ENCODE assay signal across 7 cellular contexts in the genomic region with DNA sequence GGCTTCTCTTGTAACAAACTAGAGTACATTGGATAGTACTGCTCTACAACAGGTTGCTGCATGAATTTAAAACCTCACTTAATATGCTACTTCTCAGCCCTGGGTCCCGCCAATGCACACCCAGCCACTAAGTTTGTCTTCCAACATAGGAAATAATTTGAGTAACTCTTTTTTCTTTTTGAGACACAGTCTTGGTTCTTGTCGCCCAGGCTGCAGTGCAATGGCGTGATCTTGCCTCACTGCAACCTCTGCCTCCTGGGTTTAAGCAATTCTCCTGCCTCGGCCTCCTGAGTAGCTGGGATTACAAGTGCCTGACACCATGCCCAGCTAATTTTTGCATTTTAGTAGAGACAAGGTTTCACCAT. TPM values are rescaled to one million over a fixed set of nuclear protein-coding genes. Genes with fewer than 3 reads are reported as not detected.
DNase-seq lines count a peak whose midpoint lies in the region; ATAC-seq, FAIRE-seq and TF ChIP-seq lines count a peak whose summit lies in the region.
"Not testable (repeated sequence)": the region's sequence is repeated elsewhere in the genome, so short reads cannot be mapped to it uniquely, and the experiment has no call there.

No MANE protein-coding gene starts in this region.

- CTCF ChIA-PET in CD8-positive, alpha-beta T cell (lab: Charles Lee), result interaction anchor here (1.0 kb wide), 1 partner anchor 16 kb away, joined by 3 read pairs; no protein-coding TSS in a partner anchor
- CTCF ChIA-PET in activated CD4-positive, alpha-beta memory T cell treated with anti-CD3 and anti-CD28 coated beads, Interleukin-2, amount 10 ng/mL, durations not matched to agents 7 days and 5 days (lab: Charles Lee); HepG2 (lab: Yijun Ruan, JAX; ENCODE audit: low intra/inter-chr PET ratio, low total read pairs): not testable (repeated sequence)

- not testable (repeated sequence) for TF ChIP-seq RAD21 in HepG2 (CRISPR knock-in tag; IDR thresholded peaks at IDR 0.05)

- peaks cover 55% of the 10 kb centered on the region for H3K4me1 Mint-ChIP-seq in CD8-positive, alpha-beta T cell (ENCODE audit: low read depth)
- H3K4me1 Mint-ChIP-seq in IgD-negative memory B cell, result peaks cover 8 to 10% (median 8%) of the 10 kb centered on the region in 3 donors
- H3K4me1 Mint-ChIP-seq in activated CD4-positive, alpha-beta memory T cell treated with anti-CD3 and anti-CD28 coated beads, Interleukin-2, amount 10 ng/mL, durations not matched to agents 7 days and 5 days, result peaks cover 47% of the 10 kb centered on the region
- peaks cover 45% of the 10 kb centered on the region for H3K4me1 Mint-ChIP-seq in activated naive CD8-positive, alpha-beta T cell (ENCODE audit: low read depth)
- H3K4me1 Mint-ChIP-seq in central memory CD8-positive, alpha-beta T cell, result peaks cover 48% of the 10 kb centered on the region

- H4K20me1 ChIP-seq in HepG2 (ENCODE audit: insufficient read depth, low read length), result peaks cover 97% of the 10 kb centered on the region

- WGBS in HepG2 (ENCODE audit: low lambda C conversion rate), result over 99% methylated on average over 4 of the region's 4 CpGs

- not testable (repeated sequence) for H3K4me2 ChIP-seq in HepG2 (ENCODE audit: low read depth, low read length)

- peaks cover 87% of the 10 kb centered on the region for H3K79me2 ChIP-seq in HepG2 (ENCODE audit: insufficient read depth, low read length)

- TF ChIP-seq CTCF in CD8-positive, alpha-beta T cell (IDR thresholded peaks at IDR 0.05); HepG2 (CRISPR knock-in tag; IDR thresholded peaks at IDR 0.05); gastrocnemius medialis (IDR thresholded peaks at IDR 0.05 in 4 of 5, conservative IDR thresholded peaks at IDR 0.05 in 1 of 5): not testable (repeated sequence)

- not testable (repeated sequence) for H3K9me3 ChIP-seq in CD8-positive, alpha-beta T cell (ENCODE audit: low read length); HepG2 (ENCODE audit: low read length); gastrocnemius medialis

- not testable (repeated sequence) for H3K9ac ChIP-seq in HepG2 (ENCODE audit: insufficient read depth, low read depth, low read length)

- H2AFZ ChIP-seq in HepG2 (ENCODE audit: low read length), result not testable (repeated sequence)

- H3K36me3 Mint-ChIP-seq in CD8-positive, alpha-beta T cell, result peaks cover 90% of the 10 kb centered on the region
- H3K36me3 Mint-ChIP-seq in IgD-negative memory B cell; activated naive CD8-positive, alpha-beta T cell: not testable (repeated sequence)
- H3K36me3 Mint-ChIP-seq in activated CD4-positive, alpha-beta memory T cell treated with anti-CD3 and anti-CD28 coated beads, Interleukin-2, amount 10 ng/mL, durations not matched to agents 7 days and 5 days (ENCODE audit: low read depth), result peaks cover 70% of the 10 kb centered on the region
- H3K36me3 Mint-ChIP-seq in central memory CD8-positive, alpha-beta T cell (ENCODE audit: insufficient read depth), result peaks cover 98% of the 10 kb centered on the region

- H3K27ac Mint-ChIP-seq in CD8-positive, alpha-beta T cell, result not testable (repeated sequence)
- H3K27ac Mint-ChIP-seq in IgD-negative memory B cell, result peak overlapping the region; percentile 67 to 80 (median 73)
- peak overlapping the region; percentile 49 for H3K27ac Mint-ChIP-seq in activated CD4-positive, alpha-beta memory T cell treated with anti-CD3 and anti-CD28 coated beads, Interleukin-2, amount 10 ng/mL, durations not matched to agents 7 days and 5 days
- peak overlapping the region; percentile 61 for H3K27ac Mint-ChIP-seq in activated naive CD8-positive, alpha-beta T cell
- peak overlapping the region; percentile 84 for H3K27ac Mint-ChIP-seq in central memory CD8-positive, alpha-beta T cell (ENCODE audit: low read depth)

- peak overlapping the region; percentile 22 for H3K4me3 Mint-ChIP-seq in CD8-positive, alpha-beta T cell
- not testable (repeated sequence) for H3K4me3 Mint-ChIP-seq in IgD-negative memory B cell; activated CD4-positive, alpha-beta memory T cell treated with anti-CD3 and anti-CD28 coated beads, Interleukin-2, amount 10 ng/mL, durations not matched to agents 7 days and 5 days; activated naive CD8-positive, alpha-beta T cell
- H3K4me3 Mint-ChIP-seq in central memory CD8-positive, alpha-beta T cell, result peak overlapping the region; percentile 34

- FAIRE-seq in HepG2 (lab: Jason Lieb, UNC), result not testable (repeated sequence)

- POLR2A ChIA-PET in CD8-positive, alpha-beta T cell (lab: Charles Lee), result interaction anchor here (0.6 to 1.0 kb wide), 2 partner anchors 14 to 21 kb away, joined by 3 read pairs; no protein-coding TSS in a partner anchor
- POLR2A ChIA-PET in activated CD4-positive, alpha-beta memory T cell treated with anti-CD3 and anti-CD28 coated beads, Interleukin-2, amount 10 ng/mL, durations not matched to agents 7 days and 5 days (lab: Charles Lee), result interaction anchor here (0.6 to 5.1 kb wide), 8 partner anchors 9 to 1106 kb away, joined by 3 to 31 read pairs (median 4); a partner anchor contains a TSS
- POLR2A ChIA-PET in HepG2 (lab: Yijun Ruan, JAX), result interaction anchor here (0.9 to 16.7 kb wide), 4 partner anchors 10 to 15 kb away, joined by 3 to 319 read pairs (median 5); a partner anchor contains a TSS

- in situ Hi-C loops in HepG2 (cut with HindIII; ENCODE audit: extremely low pct_ligation_motif_present, low pct_unique_long_range_greater_than_20kb), result not testable (repeated sequence)
- in situ Hi-C loops in gastrocnemius medialis (cut with MboI; ENCODE audit: low sequenced_read_pairs in 4 of 4), result loop anchor here in 1 of 4 donors (25.0 kb wide), 1 partner anchor 164 kb away; no protein-coding TSS in a partner anchor

- TF ChIP-seq EP300 in HepG2 (IDR thresholded peaks at IDR 0.05; ENCODE audit: low read depth in 2 of 2, low read length in 2 of 2); HepG2 (CRISPR knock-in tag; IDR thresholded peaks at IDR 0.05; ENCODE audit: borderline replicate concordance): not testable (repeated sequence)

- H3K27ac ChIP-seq in CD8-positive, alpha-beta T cell (ENCODE audit: low read depth, low read length); HepG2 (ENCODE audit: extremely low read length, insufficient read depth, low read length): not testable (repeated sequence)
- H3K27ac ChIP-seq in gastrocnemius medialis, result peak overlapping the region; percentile 57 to 80 (median 68)

- H3K27me3 ChIP-seq in CD8-positive, alpha-beta T cell (ENCODE audit: insufficient read depth, low read length); HepG2 (ENCODE audit: control insufficient read depth in 1 of 2, insufficient read depth in 2 of 2, low read length in 2 of 2); gastrocnemius medialis: not testable (repeated sequence)

- not testable (repeated sequence) for H3K4me3 ChIP-seq in CD8-positive, alpha-beta T cell (ENCODE audit: low read depth, low read length); HepG2 (replicated peaks in 1 of 3; ENCODE audit: insufficient read depth in 1 of 3, low read depth in 2 of 3, low read length in 3 of 3); gastrocnemius medialis

- intact Hi-C loops in CD8-positive, alpha-beta T cell (cut with DNase I, micrococcal nuclease), result loop anchor here (10.0 kb wide), 1 partner anchor 52 kb away; a partner anchor contains a TSS
- intact Hi-C loops in HepG2 (cut with micrococcal nuclease; ENCODE audit: unreplicated experiment); gastrocnemius medialis (cut with DNase I; ENCODE audit: low total_unique reads): not testable (repeated sequence)

- H3K4me1 ChIP-seq in CD8-positive, alpha-beta T cell (ENCODE audit: insufficient read depth, low read length), result peaks cover 28% of the 10 kb centered on the region
- H3K4me1 ChIP-seq in HepG2 (ENCODE audit: insufficient read depth, low read length), result not testable (repeated sequence)
- H3K4me1 ChIP-seq in gastrocnemius medialis, result peaks cover 25 to 37% of the 10 kb centered on the region in 2 donors

- not testable (repeated sequence) for DNase-seq in CD8-positive, alpha-beta T cell; activated CD4-positive, alpha-beta memory T cell treated with anti-CD3 and anti-CD28 coated beads, Interleukin-2, amount 10 ng/mL, durations not matched to agents 7 days and 5 days; central memory CD8-positive, alpha-beta T cell (ENCODE audit: low spot score in 2 of 2); HepG2 (ENCODE audit: low spot score); gastrocnemius medialis

- H3K27me3 Mint-ChIP-seq in CD8-positive, alpha-beta T cell (ENCODE audit: low read depth); IgD-negative memory B cell; activated CD4-positive, alpha-beta memory T cell treated with anti-CD3 and anti-CD28 coated beads, Interleukin-2, amount 10 ng/mL, durations not matched to agents 7 days and 5 days; activated naive CD8-positive, alpha-beta T cell; central memory CD8-positive, alpha-beta T cell: not testable (repeated sequence)

- not testable (repeated sequence) for ATAC-seq in CD8-positive, alpha-beta T cell; central memory CD8-positive, alpha-beta T cell (replicated peaks; ENCODE audit: extremely low read depth, poor library complexity, severe bottlenecking); gastrocnemius medialis
- ATAC-seq in HepG2, result peak; percentile 7

- not testable (repeated sequence) for H3K9me3 Mint-ChIP-seq in CD8-positive, alpha-beta T cell; IgD-negative memory B cell; activated CD4-positive, alpha-beta memory T cell treated with anti-CD3 and anti-CD28 coated beads, Interleukin-2, amount 10 ng/mL, durations not matched to agents 7 days and 5 days; activated naive CD8-positive, alpha-beta T cell (ENCODE audit: low read depth); central memory CD8-positive, alpha-beta T cell

- TF ChIP-seq POLR2A in HepG2 (IDR thresholded peaks at IDR 0.05; ENCODE audit: insufficient read depth in 1 of 2, low read depth in 2 of 2, low read length in 2 of 2); gastrocnemius medialis (IDR thresholded peaks at IDR 0.05): not testable (repeated sequence)

- not testable (repeated sequence) for BruUV-seq in HepG2 (replicated peaks; lab: Mats Ljungman, UMichigan)

- peaks cover 81% of the 10 kb centered on the region for H3K36me3 ChIP-seq in CD8-positive, alpha-beta T cell (ENCODE audit: insufficient read depth, low read length)
- peaks cover 71 to 95% of the 10 kb centered on the region in 2 experiments for H3K36me3 ChIP-seq in HepG2 (replicated peaks in 1 of 2; ENCODE audit: control insufficient read depth in 1 of 2, insufficient read depth in 2 of 2, low read length in 2 of 2)
- peaks cover 7 to 97% of the 10 kb centered on the region in 2 donors for H3K36me3 ChIP-seq in gastrocnemius medialis

RNA-seq across cellular contexts. Expression of a gene that starts 18.8 kb away (rescaled TPM):
- total RNA-seq in CD8-positive, alpha-beta T cell, result 1,000 to 10,000 TPM; 1,168 to 1,202 TPM
- 191 TPM for polyA plus RNA-seq in IgD-negative memory B cell
- total RNA-seq in activated CD4-positive, alpha-beta memory T cell treated with anti-CD3 and anti-CD28 coated beads, Interleukin-2, amount 10 ng/mL, durations not matched to agents 7 days and 5 days, result 100 to 1,000 TPM; 318 to 331 TPM
- total RNA-seq in HepG2 (2016; rRNA removed; fragmentation: Illumina TruSeq; extraction: Trizol), result 431 and 788 TPM in 2 replicates
- 862 and 1,011 TPM in 2 replicates for total RNA-seq in HepG2 (2016; cell fraction: cytosol; rRNA removed; fragmentation: Illumina TruSeq; extraction: Trizol; ENCODE audit: low read depth)
- 445 and 791 TPM in 2 replicates for total RNA-seq in HepG2 (2016; cell fraction: insoluble cytoplasmic fraction; rRNA removed; fragmentation: Illumina TruSeq; extraction: Trizol)
- 352 and 417 TPM in 2 replicates for total RNA-seq in HepG2 (2016; cell fraction: membrane; rRNA removed; fragmentation: Illumina TruSeq; extraction: Trizol)
- total RNA-seq in HepG2 (2016; cell fraction: nucleus; rRNA removed; fragmentation: Illumina TruSeq; extraction: Trizol), result 1,469 and 1,561 TPM in 2 replicates
- 859 and 920 TPM in 2 replicates for polyA plus RNA-seq in HepG2 (2011; rRNA removed)
- 89.0 and 133 TPM in 2 replicates for polyA plus RNA-seq in HepG2 (2011; cell fraction: cytosol; rRNA removed)
- polyA plus RNA-seq in HepG2 (2011; cell fraction: nucleus; rRNA removed), result 3,125 and 3,321 TPM in 2 replicates
- 867 and 961 TPM in 2 replicates for polyA plus RNA-seq in HepG2 (2012)
- polyA plus RNA-seq in HepG2 (2016; cell fraction: cytosol; fragmentation: Illumina TruSeq; extraction: Trizol; ENCODE audit: low read depth), result 47.3 and 51.7 TPM in 2 replicates
- 339 and 360 TPM in 2 replicates for polyA plus RNA-seq in HepG2 (2016; cell fraction: insoluble cytoplasmic fraction; fragmentation: Illumina TruSeq; extraction: Trizol; ENCODE audit: low read depth)
- 79.3 and 86.7 TPM in 2 replicates for polyA plus RNA-seq in HepG2 (2016; cell fraction: membrane; fragmentation: Illumina TruSeq; extraction: Trizol; ENCODE audit: low read depth)
- polyA plus RNA-seq in HepG2 (2016; cell fraction: nucleus; fragmentation: Illumina TruSeq; extraction: Trizol; ENCODE audit: insufficient read depth, low read depth), result 2,644 and 2,668 TPM in 2 replicates
- polyA minus RNA-seq in HepG2 (2011; rRNA and poly(A)+ RNA removed; ENCODE audit: low replicate concordance), result 166 and 263 TPM in 2 replicates
- polyA minus RNA-seq in HepG2 (2011; cell fraction: cytosol; rRNA and poly(A)+ RNA removed), result 91.3 and 98.3 TPM in 2 replicates
- polyA minus RNA-seq in HepG2 (2011; cell fraction: nucleus; rRNA and poly(A)+ RNA removed), result 2,261 and 2,868 TPM in 2 replicates
- 100 to 1,000 TPM in 3 of 4 donors, 10 to 100 TPM in 1; 98.5 to 165 (median 130) TPM for total RNA-seq in gastrocnemius medialis

RNA-seq across cellular contexts. Expression of a gene that starts 24.1 kb away (rescaled TPM):
- total RNA-seq in CD8-positive, alpha-beta T cell, result 10 to 100 TPM; 39.2 to 43.8 TPM
- polyA plus RNA-seq in IgD-negative memory B cell (323 TPM), HepG2 (2011; rRNA removed) (688 and 755 TPM in 2 replicates)
- total RNA-seq in activated CD4-positive, alpha-beta memory T cell treated with anti-CD3 and anti-CD28 coated beads, Interleukin-2, amount 10 ng/mL, durations not matched to agents 7 days and 5 days, result 100 to 1,000 TPM in 1 of 2 experiments, 10 to 100 TPM in 1; 98.4 to 114 TPM
- total RNA-seq in HepG2 (2016; rRNA removed; fragmentation: Illumina TruSeq; extraction: Trizol) (636 and 726 TPM in 2 replicates), gastrocnemius medialis (100 to 1,000 TPM; 213 to 491 (median 309) TPM)
- total RNA-seq in HepG2 (2016; cell fraction: cytosol; rRNA removed; fragmentation: Illumina TruSeq; extraction: Trizol; ENCODE audit: low read depth), result 328 and 530 TPM in 2 replicates
- 687 and 846 TPM in 2 replicates for total RNA-seq in HepG2 (2016; cell fraction: insoluble cytoplasmic fraction; rRNA removed; fragmentation: Illumina TruSeq; extraction: Trizol)
- 460 and 632 TPM in 2 replicates for total RNA-seq in HepG2 (2016; cell fraction: membrane; rRNA removed; fragmentation: Illumina TruSeq; extraction: Trizol)
- 223 and 226 TPM in 2 replicates for total RNA-seq in HepG2 (2016; cell fraction: nucleus; rRNA removed; fragmentation: Illumina TruSeq; extraction: Trizol)
- polyA plus RNA-seq in HepG2 (2011; cell fraction: cytosol; rRNA removed), result 1,254 and 1,646 TPM in 2 replicates
- polyA plus RNA-seq in HepG2 (2011; cell fraction: nucleus; rRNA removed), result 503 and 546 TPM in 2 replicates
- polyA plus RNA-seq in HepG2 (2012), result 282 and 451 TPM in 2 replicates
- 292 and 453 TPM in 2 replicates for polyA plus RNA-seq in HepG2 (2016; cell fraction: cytosol; fragmentation: Illumina TruSeq; extraction: Trizol; ENCODE audit: low read depth)
- polyA plus RNA-seq in HepG2 (2016; cell fraction: insoluble cytoplasmic fraction; fragmentation: Illumina TruSeq; extraction: Trizol; ENCODE audit: low read depth), result 479 and 541 TPM in 2 replicates
- polyA plus RNA-seq in HepG2 (2016; cell fraction: membrane; fragmentation: Illumina TruSeq; extraction: Trizol; ENCODE audit: low read depth), result 317 and 387 TPM in 2 replicates
- 282 and 344 TPM in 2 replicates for polyA plus RNA-seq in HepG2 (2016; cell fraction: nucleus; fragmentation: Illumina TruSeq; extraction: Trizol; ENCODE audit: insufficient read depth, low read depth)
- 60.0 and 169 TPM in 2 replicates for polyA minus RNA-seq in HepG2 (2011; rRNA and poly(A)+ RNA removed; ENCODE audit: low replicate concordance)
- polyA minus RNA-seq in HepG2 (2011; cell fraction: cytosol; rRNA and poly(A)+ RNA removed), result 79.8 and 108 TPM in 2 replicates
- 30.8 and 37.7 TPM in 2 replicates for polyA minus RNA-seq in HepG2 (2011; cell fraction: nucleus; rRNA and poly(A)+ RNA removed)

RNA-seq across cellular contexts. Expression of a gene that starts 24.1 kb away (rescaled TPM):
- total RNA-seq in CD8-positive, alpha-beta T cell, result 10 to 100 TPM; 10.7 to 13.1 TPM
- polyA plus RNA-seq in IgD-negative memory B cell, result 18.1 TPM
- 10 to 100 TPM; 28.3 to 30.8 TPM for total RNA-seq in activated CD4-positive, alpha-beta memory T cell treated with anti-CD3 and anti-CD28 coated beads, Interleukin-2, amount 10 ng/mL, durations not matched to agents 7 days and 5 days
- total RNA-seq in HepG2 (2016; rRNA removed; fragmentation: Illumina TruSeq; extraction: Trizol), result 88.1 and 94.4 TPM in 2 replicates
- total RNA-seq in HepG2 (2016; cell fraction: cytosol; rRNA removed; fragmentation: Illumina TruSeq; extraction: Trizol; ENCODE audit: low read depth), result 7.6 and 8.7 TPM in 2 replicates
- total RNA-seq in HepG2 (2016; cell fraction: insoluble cytoplasmic fraction; rRNA removed; fragmentation: Illumina TruSeq; extraction: Trizol), result 82.1 and 92.4 TPM in 2 replicates
- 25.4 and 28.4 TPM in 2 replicates for total RNA-seq in HepG2 (2016; cell fraction: membrane; rRNA removed; fragmentation: Illumina TruSeq; extraction: Trizol)
- 45.9 and 47.9 TPM in 2 replicates for total RNA-seq in HepG2 (2016; cell fraction: nucleus; rRNA removed; fragmentation: Illumina TruSeq; extraction: Trizol)
- 61.8 and 65.9 TPM in 2 replicates for polyA plus RNA-seq in HepG2 (2011; rRNA removed)
- 56.2 and 69.5 TPM in 2 replicates for polyA plus RNA-seq in HepG2 (2011; cell fraction: cytosol; rRNA removed)
- polyA plus RNA-seq in HepG2 (2011; cell fraction: nucleus; rRNA removed), result 70.7 and 72.8 TPM in 2 replicates
- 36.7 and 39.1 TPM in 2 replicates for polyA plus RNA-seq in HepG2 (2012)
- polyA plus RNA-seq in HepG2 (2016; cell fraction: cytosol; fragmentation: Illumina TruSeq; extraction: Trizol; ENCODE audit: low read depth), result 6.5 and 6.6 TPM in 2 replicates
- polyA plus RNA-seq in HepG2 (2016; cell fraction: insoluble cytoplasmic fraction; fragmentation: Illumina TruSeq; extraction: Trizol; ENCODE audit: low read depth), result 86.7 and 90.3 TPM in 2 replicates
- 16.6 and 16.9 TPM in 2 replicates for polyA plus RNA-seq in HepG2 (2016; cell fraction: membrane; fragmentation: Illumina TruSeq; extraction: Trizol; ENCODE audit: low read depth)
- polyA plus RNA-seq in HepG2 (2016; cell fraction: nucleus; fragmentation: Illumina TruSeq; extraction: Trizol; ENCODE audit: insufficient read depth, low read depth), result 69.1 and 70.6 TPM in 2 replicates
- polyA minus RNA-seq in HepG2 (2011; rRNA and poly(A)+ RNA removed; ENCODE audit: low replicate concordance), result 67.9 and 114 TPM in 2 replicates
- 23.0 and 27.1 TPM in 2 replicates for polyA minus RNA-seq in HepG2 (2011; cell fraction: cytosol; rRNA and poly(A)+ RNA removed)
- 20.9 and 23.7 TPM in 2 replicates for polyA minus RNA-seq in HepG2 (2011; cell fraction: nucleus; rRNA and poly(A)+ RNA removed)
- 10 to 100 TPM; 31.5 to 85.8 (median 37.2) TPM for total RNA-seq in gastrocnemius medialis

RNA-seq across cellular contexts. Expression of a gene that starts 48.6 kb away (rescaled TPM):
- total RNA-seq in CD8-positive, alpha-beta T cell, result 100 to 1,000 TPM; 101 to 107 TPM
- 107 TPM for polyA plus RNA-seq in IgD-negative memory B cell
- total RNA-seq in activated CD4-positive, alpha-beta memory T cell treated with anti-CD3 and anti-CD28 coated beads, Interleukin-2, amount 10 ng/mL, durations not matched to agents 7 days and 5 days, result 10 to 100 TPM; 42.7 to 48.3 TPM
- total RNA-seq in HepG2 (2016; rRNA removed; fragmentation: Illumina TruSeq; extraction: Trizol), result 34.1 and 43.3 TPM in 2 replicates
- 56.7 and 61.5 TPM in 2 replicates for total RNA-seq in HepG2 (2016; cell fraction: cytosol; rRNA removed; fragmentation: Illumina TruSeq; extraction: Trizol; ENCODE audit: low read depth)
- total RNA-seq in HepG2 (2016; cell fraction: insoluble cytoplasmic fraction; rRNA removed; fragmentation: Illumina TruSeq; extraction: Trizol), result 35.4 and 40.8 TPM in 2 replicates
- 47.8 and 49.1 TPM in 2 replicates for total RNA-seq in HepG2 (2016; cell fraction: membrane; rRNA removed; fragmentation: Illumina TruSeq; extraction: Trizol)
- 37.0 and 43.8 TPM in 2 replicates for total RNA-seq in HepG2 (2016; cell fraction: nucleus; rRNA removed; fragmentation: Illumina TruSeq; extraction: Trizol)
- 18.5 and 22.8 TPM in 2 replicates for polyA plus RNA-seq in HepG2 (2011; rRNA removed)
- 21.6 and 23.5 TPM in 2 replicates for polyA plus RNA-seq in HepG2 (2011; cell fraction: cytosol; rRNA removed)
- 14.7 and 18.5 TPM in 2 replicates for polyA plus RNA-seq in HepG2 (2011; cell fraction: nucleus; rRNA removed)
- polyA plus RNA-seq in HepG2 (2012), result 36.8 and 41.9 TPM in 2 replicates
- 22.9 and 31.3 TPM in 2 replicates for polyA plus RNA-seq in HepG2 (2016; cell fraction: cytosol; fragmentation: Illumina TruSeq; extraction: Trizol; ENCODE audit: low read depth)
- 32.6 and 36.2 TPM in 2 replicates for polyA plus RNA-seq in HepG2 (2016; cell fraction: insoluble cytoplasmic fraction; fragmentation: Illumina TruSeq; extraction: Trizol; ENCODE audit: low read depth)
- 22.4 and 30.8 TPM in 2 replicates for polyA plus RNA-seq in HepG2 (2016; cell fraction: membrane; fragmentation: Illumina TruSeq; extraction: Trizol; ENCODE audit: low read depth)
- 23.9 and 28.8 TPM in 2 replicates for polyA plus RNA-seq in HepG2 (2016; cell fraction: nucleus; fragmentation: Illumina TruSeq; extraction: Trizol; ENCODE audit: insufficient read depth, low read depth)
- 44.9 and 77.1 TPM in 2 replicates for polyA minus RNA-seq in HepG2 (2011; rRNA and poly(A)+ RNA removed; ENCODE audit: low replicate concordance)
- 19.8 and 22.3 TPM in 2 replicates for polyA minus RNA-seq in HepG2 (2011; cell fraction: cytosol; rRNA and poly(A)+ RNA removed)
- 53.6 and 69.2 TPM in 2 replicates for polyA minus RNA-seq in HepG2 (2011; cell fraction: nucleus; rRNA and poly(A)+ RNA removed)
- total RNA-seq in gastrocnemius medialis, result 10 to 100 TPM; 72.6 to 91.9 (median 82.2) TPM

RNA-seq across cellular contexts. Expression of a gene that starts 58.6 kb away (rescaled TPM):
- total RNA-seq in CD8-positive, alpha-beta T cell, result 100 to 1,000 TPM; 124 to 129 TPM
- 306 TPM for polyA plus RNA-seq in IgD-negative memory B cell
- total RNA-seq in activated CD4-positive, alpha-beta memory T cell treated with anti-CD3 and anti-CD28 coated beads, Interleukin-2, amount 10 ng/mL, durations not matched to agents 7 days and 5 days, result 100 to 1,000 TPM; 239 to 243 TPM
- total RNA-seq in HepG2 (2016; rRNA removed; fragmentation: Illumina TruSeq; extraction: Trizol), result 431 and 439 TPM in 2 replicates
- total RNA-seq in HepG2 (2016; cell fraction: cytosol; rRNA removed; fragmentation: Illumina TruSeq; extraction: Trizol; ENCODE audit: low read depth), result 101 and 106 TPM in 2 replicates
- total RNA-seq in HepG2 (2016; cell fraction: insoluble cytoplasmic fraction; rRNA removed; fragmentation: Illumina TruSeq; extraction: Trizol), result 375 and 428 TPM in 2 replicates
- 226 and 229 TPM in 2 replicates for total RNA-seq in HepG2 (2016; cell fraction: membrane; rRNA removed; fragmentation: Illumina TruSeq; extraction: Trizol)
- 227 and 285 TPM in 2 replicates for total RNA-seq in HepG2 (2016; cell fraction: nucleus; rRNA removed; fragmentation: Illumina TruSeq; extraction: Trizol)
- polyA plus RNA-seq in HepG2 (2011; rRNA removed), result 369 and 408 TPM in 2 replicates
- polyA plus RNA-seq in HepG2 (2011; cell fraction: cytosol; rRNA removed), result 458 and 619 TPM in 2 replicates
- polyA plus RNA-seq in HepG2 (2011; cell fraction: nucleus; rRNA removed), result 810 and 933 TPM in 2 replicates
- polyA plus RNA-seq in HepG2 (2012), result 457 and 478 TPM in 2 replicates
- polyA plus RNA-seq in HepG2 (2016; cell fraction: cytosol; fragmentation: Illumina TruSeq; extraction: Trizol; ENCODE audit: low read depth), result 121 and 137 TPM in 2 replicates
- 374 and 508 TPM in 2 replicates for polyA plus RNA-seq in HepG2 (2016; cell fraction: insoluble cytoplasmic fraction; fragmentation: Illumina TruSeq; extraction: Trizol; ENCODE audit: low read depth)
- polyA plus RNA-seq in HepG2 (2016; cell fraction: membrane; fragmentation: Illumina TruSeq; extraction: Trizol; ENCODE audit: low read depth), result 213 and 247 TPM in 2 replicates
- 541 and 549 TPM in 2 replicates for polyA plus RNA-seq in HepG2 (2016; cell fraction: nucleus; fragmentation: Illumina TruSeq; extraction: Trizol; ENCODE audit: insufficient read depth, low read depth)
- 283 and 707 TPM in 2 replicates for polyA minus RNA-seq in HepG2 (2011; rRNA and poly(A)+ RNA removed; ENCODE audit: low replicate concordance)
- 243 and 283 TPM in 2 replicates for polyA minus RNA-seq in HepG2 (2011; cell fraction: cytosol; rRNA and poly(A)+ RNA removed)
- 258 and 260 TPM in 2 replicates for polyA minus RNA-seq in HepG2 (2011; cell fraction: nucleus; rRNA and poly(A)+ RNA removed)
- 10 to 100 TPM; 37.3 to 60.7 (median 50.1) TPM for total RNA-seq in gastrocnemius medialis
